In genomic region chr15:33837294-33837693, GRCh38 we compare ENCODE assay signal across 22 cellular contexts.
"Had no signal": no experiment of that assay in that cellular context is flagged by ENCODE, and none has a peak within 500 bp of the region (broad histone marks: within the 10 kb centered on the region; RNA-seq: fewer than 3 reads in every experiment).

No MANE protein-coding gene starts in this region.

- H3K27ac ChIP-seq: KMS-11, RWPE1 had no signal

- H3K27me3 ChIP-seq: MG63 had no signal

- FAIRE-seq: K562 had no signal

- H3K9me3 ChIP-seq: MG63, SK-N-SH had no signal

- ATAC-seq: K562, Panc1 had no signal

- DNase-seq: Kasumi-1, MG63, NCI-H1092 treated with DMSO at 0.1 percent for 48 hours, NCI-H1436, NCI-H187, NCI-H2029, NCI-H2081 treated with DMSO at 0.1 percent for 48 hours, NCI-H2171, NCI-H226, NCI-H446, NCI-H510A, NCI-H524 treated with DMSO at 0.1 percent for 48 hours, NCI-H69, NCI-H774, SHP77, SK-N-SH, SW 1271 had no signal

- H3K36me3 Mint-ChIP-seq: IgD-negative memory B cell had no signal

- H3K4me3 ChIP-seq: K562, MG63 had no signal

- H3K4me3 Mint-ChIP-seq: IgD-negative memory B cell had no signal

- H3K36me3 ChIP-seq: MG63 had no signal

- H3K4me2 ChIP-seq: KMS-11, SK-N-SH had no signal

- H3K9ac ChIP-seq: KMS-11, SK-N-SH had no signal
